ENCODE assay signal across 9 cellular contexts in the genomic region with DNA sequence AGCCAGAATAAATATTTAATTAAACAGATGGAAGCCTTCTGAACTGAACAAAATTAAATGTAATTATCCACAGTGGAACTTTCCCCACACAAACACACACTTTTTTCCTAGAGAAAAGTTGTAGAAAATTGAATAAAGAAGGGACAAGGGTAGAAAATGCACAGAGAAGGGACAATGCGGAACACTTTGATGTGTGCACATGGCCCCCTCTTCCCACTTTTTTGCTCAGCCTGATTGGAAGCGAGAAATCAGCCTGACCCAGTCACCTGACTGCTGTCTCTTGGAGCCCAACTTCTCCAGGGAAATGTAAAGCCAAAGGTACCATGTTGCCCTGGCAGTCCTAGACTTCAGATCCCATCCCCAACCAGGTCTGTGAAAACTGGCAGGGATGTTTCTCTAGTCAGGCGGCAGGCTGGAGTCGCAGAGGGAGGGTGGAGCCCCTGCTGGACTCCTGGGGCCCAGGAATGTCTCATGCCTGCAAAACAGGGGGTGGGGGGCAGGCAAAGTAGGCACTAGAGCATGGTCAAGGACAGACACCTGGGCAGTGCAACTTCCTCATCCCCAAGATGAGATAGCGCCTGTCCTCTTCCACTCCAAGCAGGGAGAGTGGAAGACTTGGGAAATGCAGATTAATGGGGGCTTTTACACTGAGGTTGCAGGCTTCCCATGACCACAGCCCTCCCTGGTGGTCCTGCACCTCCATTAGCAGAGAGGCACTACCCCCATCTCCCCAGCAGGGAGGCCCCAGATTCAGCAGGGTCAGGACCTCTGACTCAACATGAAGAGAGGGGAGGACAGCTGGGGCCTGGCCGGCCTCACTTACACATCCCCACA. TPM values are rescaled to one million over a fixed set of nuclear protein-coding genes. Genes with fewer than 3 reads are reported as not detected.
DNase-seq lines count a peak whose midpoint lies in the region; FAIRE-seq and TF ChIP-seq lines count a peak whose summit lies in the region.
"Had no signal": no experiment of that assay in that cellular context is flagged by ENCODE, and none has a peak within 500 bp of the region (broad histone marks: within the 10 kb centered on the region; RNA-seq: fewer than 3 reads in every experiment).

No MANE protein-coding gene starts in this region.

- no peaks in the 10 kb centered on the region for H3K9me3 ChIP-seq in SU-DHL-6 (ENCODE audit: insufficient read depth, low read length)
- no peaks in the 10 kb centered on the region for H3K9me3 ChIP-seq in HAP-1
- H3K9me3 ChIP-seq: SJSA1 had no signal

- H3K9me2 ChIP-seq in SU-DHL-6 (replicated peaks; ENCODE audit: insufficient read depth, low read length): no peaks in the 10 kb centered on the region

- H3K4me1 ChIP-seq in HAP-1: peaks cover 24% of the 10 kb centered on the region

- in situ Hi-C loops in HAP-1 (cut with MboI; ENCODE audit: low sequenced_read_pairs): no loop called here

- H3K36me3 ChIP-seq in SU-DHL-6 (ENCODE audit: low read length): no peaks in the 10 kb centered on the region
- peaks cover 25% of the 10 kb centered on the region for H3K36me3 ChIP-seq in HAP-1 (replicated peaks)

- H2AFZ ChIP-seq in SU-DHL-6 (ENCODE audit: low read depth, low read length, severe bottlenecking): no peak overlapping the region

- H3K27me3 ChIP-seq in SU-DHL-6 (ENCODE audit: low read length) (no peaks in the 10 kb centered on the region), HAP-1 (ENCODE audit: low read depth) (no peaks in the 10 kb centered on the region)
- H3K27me3 ChIP-seq: SJSA1 had no signal

- H4K20me1 ChIP-seq in SU-DHL-6 (ENCODE audit: low read depth, low read length): no peaks in the 10 kb centered on the region

- H3K9ac ChIP-seq in SU-DHL-6 (ENCODE audit: low read length): peak overlapping the region; percentile 82; the same call in 1 of the 2 replicates

- no peak for FAIRE-seq in urothelium cell line (lab: Jason Lieb, UNC)

- peaks cover 47% of the 10 kb centered on the region for H3K79me2 ChIP-seq in SU-DHL-6 (ENCODE audit: insufficient read depth, low read length)

- H3K4me3 ChIP-seq in GM12865 (ENCODE audit: low read depth, low read length): no peak overlapping the region
- no peak overlapping the region for H3K4me3 ChIP-seq in SU-DHL-6 (ENCODE audit: insufficient read depth, low read length, poor library complexity, severe bottlenecking)
- H3K4me3 ChIP-seq in fibroblast of mammary gland (ENCODE audit: control insufficient read depth, low read depth, low read length): peak overlapping the region; percentile 84
- no peak overlapping the region for H3K4me3 ChIP-seq in HAP-1
- H3K4me3 ChIP-seq: SJSA1 had no signal

- H3K27ac ChIP-seq in SU-DHL-6 (ENCODE audit: low read depth, low read length): no peak overlapping the region
- H3K27ac ChIP-seq: SJSA1 had no signal

- H3F3A ChIP-seq in SU-DHL-6 (ENCODE audit: insufficient read depth): peaks cover 18% of the 10 kb centered on the region

- TF ChIP-seq CTCF in GM12865 (IDR thresholded peaks at IDR 0.05; ENCODE audit: insufficient read depth, low read depth, low read length, missing control alignments) (no peak), SU-DHL-6 (IDR thresholded peaks at IDR 0.05; ENCODE audit: insufficient read depth, low read length, poor library complexity, severe bottlenecking) (no peak), fibroblast of mammary gland (conservative IDR thresholded peaks at IDR 0.05; ENCODE audit: control insufficient read depth, insufficient read depth, low read depth, low read length) (peak; percentile 22)

- peak; percentile 17 for DNase-seq in GM12865 (ENCODE audit: low read depth)
- peak; percentile 34 for DNase-seq in fibroblast of mammary gland (ENCODE audit: low read depth)
- peak; percentile 58 for DNase-seq in pons (ENCODE audit: low spot score)
- DNase-seq in medulla oblongata (ENCODE audit: extremely low spot score): no peak
- DNase-seq in urothelium cell line (ENCODE audit: low spot score): no peak
- no peak for DNase-seq in HAP-1 (ENCODE audit: low spot score in 2 of 2)
- DNase-seq in occipital lobe (lab: John Stamatoyannopoulos, UW): no peak

- peak overlapping the region; percentile 90 for H3K4me2 ChIP-seq in SU-DHL-6 (ENCODE audit: low read depth, low read length, poor library complexity, severe bottlenecking)

RNA-seq across cellular contexts. Expression of gene CERS2, which starts 2.8 kb away (rescaled TPM):
- 35.6 TPM for total RNA-seq in occipital lobe

RNA-seq across cellular contexts. Expression of gene ANXA9, which starts 10.3 kb away (rescaled TPM):
- total RNA-seq in occipital lobe: not detected
- total RNA-seq: SJSA1 had no signal

RNA-seq across cellular contexts. Expression of gene MINDY1, which starts 34.9 kb away (rescaled TPM):
- 10.5 TPM for total RNA-seq in occipital lobe

RNA-seq across cellular contexts. Expression of gene PRUNE1, which starts 36.4 kb away (rescaled TPM):
- 25.3 TPM for total RNA-seq in occipital lobe

RNA-seq across cellular contexts. Expression of gene SETDB1, which starts 45.6 kb away (rescaled TPM):
- total RNA-seq in occipital lobe: 51.5 TPM

Comparison
In these comparisons a context has a peak if more than half of its experiments do, and no peak if none do; other contexts are left out.
1. DNase-seq: peak in GM12865 (single experiment), fibroblast of mammary gland (single experiment) and pons (single experiment); none in medulla oblongata (single experiment), urothelium cell line (single experiment), HAP-1 (0 of 2) and occipital lobe (single experiment).